ENCODE assay signal across 22 cellular contexts in the genomic region with DNA sequence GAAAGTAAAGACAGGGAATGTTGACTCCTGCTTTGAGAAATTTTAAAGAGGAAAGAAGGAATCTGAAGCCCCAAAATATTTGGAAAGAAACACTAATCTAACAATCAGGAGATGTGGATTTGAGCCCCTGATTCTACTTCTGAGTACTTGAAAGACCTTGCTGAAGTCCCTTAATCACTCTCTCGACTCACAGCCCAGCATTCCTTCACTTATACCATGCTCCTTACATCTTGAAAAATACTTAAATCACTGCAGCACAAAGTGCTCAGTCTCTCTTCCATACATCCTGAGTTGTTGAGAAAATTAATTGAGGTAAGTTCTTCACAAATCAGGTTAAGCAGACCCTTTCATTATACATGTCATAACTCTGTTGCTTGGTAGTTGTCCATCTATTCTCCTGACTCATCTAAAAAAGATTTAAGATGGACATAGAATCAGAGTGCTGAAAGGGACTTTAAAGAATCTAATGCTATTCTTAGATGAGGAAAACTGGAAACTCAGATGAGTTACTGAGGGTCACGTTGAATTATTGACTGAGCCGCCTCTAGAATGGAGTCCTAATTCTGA.
"Had no signal": no experiment of that assay in that cellular context is flagged by ENCODE, and none has a peak within 500 bp of the region (broad histone marks: within the 10 kb centered on the region; RNA-seq: fewer than 3 reads in every experiment).

No MANE protein-coding gene starts in this region.

- H3K27me3 Mint-ChIP-seq: dendritic cell treated with granulocyte-macrophage colony-stimulating factor and Interleukin-4, amounts not matched to agents 40 ng/mL and 50 ng/mL, for 4 days had no signal

- DNase-seq: activated CD4-positive, alpha-beta T cell treated with anti-CD3 and anti-CD28 coated beads, Interleukin-2, amount 50 U/mL, for 4 hours; activated effector memory CD4-positive, alpha-beta T cell treated with Interleukin-2 at 50 U/mL for 16 hours; activated naive CD4-positive, alpha-beta T cell treated with anti-CD3 and anti-CD28 coated beads for 36 hours; activated naive CD8-positive, alpha-beta T cell treated with anti-CD3 and anti-CD28 coated beads, Interleukin-2, amount 10 ng/mL, durations not matched to agents 7 days and 5 days; activated T-cell treated with anti-CD3 and anti-CD28 coated beads, Interleukin-2, amount 50 U/mL, for 48 hours; amniotic stem cell; effector CD4-positive, alpha-beta T cell; heart left ventricle; islet precursor cell; lower lobe of right lung; naive B cell; nucleus accumbens; stimulated activated CD4-positive, alpha-beta T cell treated with anti-CD3 and anti-CD28 coated beads, Interleukin-4, amount 100 ng/mL, for 24 hours; stimulated activated naive CD4-positive, alpha-beta T cell treated with Interleukin-2 at 50 U/mL for 16 hours; T1000; upper lobe of left lung had no signal

- ATAC-seq: lower lobe of right lung, sciatic nerve, WTC11 had no signal

- H3K27ac ChIP-seq: cardiac muscle cell, esophagus muscularis mucosa, heart left ventricle, lower lobe of right lung, upper lobe of left lung had no signal

- H3K4me1 ChIP-seq: esophagus muscularis mucosa, lower lobe of right lung, upper lobe of left lung had no signal

- H3K27ac Mint-ChIP-seq: activated naive CD4-positive, alpha-beta T cell treated with anti-CD3 and anti-CD28 coated beads for 36 hours; activated naive CD8-positive, alpha-beta T cell treated with anti-CD3 and anti-CD28 coated beads, Interleukin-2, amount 10 ng/mL, durations not matched to agents 7 days and 5 days; dendritic cell treated with granulocyte-macrophage colony-stimulating factor and Interleukin-4, amounts not matched to agents 40 ng/mL and 50 ng/mL, for 4 days; naive B cell; T-helper 1 cell treated with Interleukin-12 subunit alpha and Interleukin-12 subunit beta and Interleukin-4 antibody, amounts not matched to agents 30 μg/mL and 1 μg/mL, for 36 hours; WTC11 had no signal

- H3K27me3 ChIP-seq: cardiac muscle cell, esophagus muscularis mucosa, heart left ventricle, upper lobe of left lung had no signal

- H3K9me3 Mint-ChIP-seq: activated naive CD4-positive, alpha-beta T cell treated with anti-CD3 and anti-CD28 coated beads for 36 hours; activated naive CD8-positive, alpha-beta T cell treated with anti-CD3 and anti-CD28 coated beads, Interleukin-2, amount 10 ng/mL, durations not matched to agents 7 days and 5 days; dendritic cell treated with granulocyte-macrophage colony-stimulating factor and Interleukin-4, amounts not matched to agents 40 ng/mL and 50 ng/mL, for 4 days; T-helper 1 cell treated with Interleukin-12 subunit alpha and Interleukin-12 subunit beta and Interleukin-4 antibody, amounts not matched to agents 30 μg/mL and 1 μg/mL, for 36 hours; WTC11 had no signal

- H3K4me3 ChIP-seq: cardiac muscle cell, esophagus muscularis mucosa, heart left ventricle, lower lobe of right lung, upper lobe of left lung had no signal

- H3K36me3 ChIP-seq: cardiac muscle cell, lower lobe of right lung had no signal

- H3K4me3 Mint-ChIP-seq: activated naive CD4-positive, alpha-beta T cell treated with anti-CD3 and anti-CD28 coated beads for 36 hours; activated naive CD8-positive, alpha-beta T cell treated with anti-CD3 and anti-CD28 coated beads, Interleukin-2, amount 10 ng/mL, durations not matched to agents 7 days and 5 days; dendritic cell treated with granulocyte-macrophage colony-stimulating factor and Interleukin-4, amounts not matched to agents 40 ng/mL and 50 ng/mL, for 4 days; naive B cell; T-helper 1 cell treated with Interleukin-12 subunit alpha and Interleukin-12 subunit beta and Interleukin-4 antibody, amounts not matched to agents 30 μg/mL and 1 μg/mL, for 36 hours; WTC11 had no signal

- H3K4me1 Mint-ChIP-seq: activated naive CD8-positive, alpha-beta T cell treated with anti-CD3 and anti-CD28 coated beads, Interleukin-2, amount 10 ng/mL, durations not matched to agents 7 days and 5 days; naive B cell had no signal

- H3K36me3 Mint-ChIP-seq: activated naive CD8-positive, alpha-beta T cell treated with anti-CD3 and anti-CD28 coated beads, Interleukin-2, amount 10 ng/mL, durations not matched to agents 7 days and 5 days; naive B cell; WTC11 had no signal

- H3K9me3 ChIP-seq: esophagus muscularis mucosa, lower lobe of right lung, upper lobe of left lung had no signal
